In genomic region chr5:79795764-79796398, GRCh38 we compare ENCODE assay signal across 15 cellular contexts.
A peak's percentile ranks its signal among the peaks of the same experiment; 100 is the strongest.
DNase-seq lines count a peak whose midpoint lies in the region; ATAC-seq, FAIRE-seq and TF ChIP-seq lines count a peak whose summit lies in the region.
"Had no signal": no experiment of that assay in that cellular context is flagged by ENCODE, and none has a peak within 500 bp of the region (broad histone marks: within the 10 kb centered on the region; RNA-seq: fewer than 3 reads in every experiment).

No MANE protein-coding gene starts in this region.

- no peaks in the 10 kb centered on the region for H3K79me2 ChIP-seq in osteoblast (ENCODE audit: insufficient read depth, low read length)

- intact Hi-C loops in left cardiac atrium (cut with DNase I) = no loop called here

- no peaks in the 10 kb centered on the region for H3K27me3 ChIP-seq in osteoblast (ENCODE audit: insufficient read depth, low read length)
- H3K27me3 ChIP-seq: spleen had no signal

- H4K20me1 ChIP-seq in osteoblast (ENCODE audit: insufficient read depth, low read length) = no peaks in the 10 kb centered on the region

- H3K4me2 ChIP-seq in osteoblast (ENCODE audit: insufficient read depth, low read length) = no peak overlapping the region

- H3K4me3 ChIP-seq in osteoblast (ENCODE audit: insufficient read depth, low read length) = no peak overlapping the region
- H3K4me3 ChIP-seq: SK-N-MC, spleen had no signal

- ATAC-seq in left cardiac atrium (peak; percentile 74 to 83), GM19455 (IDR thresholded peaks at IDR 0.05; ENCODE audit: unreplicated experiment) (no peak)
- ATAC-seq: effector memory CD8-positive, alpha-beta T cell had no signal

- no peak for FAIRE-seq in HTR-8/SVneo (lab: Jason Lieb, UNC)

- H2AFZ ChIP-seq in osteoblast (ENCODE audit: low read length) = no peak overlapping the region

- no peak overlapping the region for H3K27ac ChIP-seq in osteoblast (ENCODE audit: low read depth, low read length)
- H3K27ac ChIP-seq: SK-N-MC, spleen had no signal

- no peaks in the 10 kb centered on the region for H3K4me1 ChIP-seq in osteoblast (ENCODE audit: insufficient read depth, low read length)

- no peaks in the 10 kb centered on the region for H3K9me3 ChIP-seq in osteoblast (ENCODE audit: low read depth, low read length)
- H3K9me3 ChIP-seq: spleen had no signal

- H3K36me3 ChIP-seq in osteoblast (ENCODE audit: insufficient read depth, low read length) = no peaks in the 10 kb centered on the region
- H3K36me3 ChIP-seq: spleen had no signal

- DNase-seq in NCI-H446 (lab: John Stamatoyannopoulos, UW) (peak; percentile 9 to 57), NCI-H446 treated with DMSO at 0.1 percent for 48 hours (lab: John Stamatoyannopoulos, UW) (no peak), astrocyte of the hippocampus (ENCODE audit: low read depth, low spot score) (peak; percentile 86), left cardiac atrium (peak; percentile 37), HTR-8/SVneo (ENCODE audit: insufficient read length, low spot score) (no peak), osteoblast (ENCODE audit: insufficient read length, low spot score, missing footprints) (no peak), T-helper 9 cell (no peak)
- DNase-seq: activated CD4-positive, alpha-beta T cell treated with anti-CD3 and anti-CD28 coated beads, Interleukin-2, amount 50 U/mL, for 48 hours; effector memory CD8-positive, alpha-beta T cell; IMR-90; naive B cell; NCI-H2227 treated with DMSO at 0.1 percent for 48 hours; spleen had no signal

- no peak for TF ChIP-seq CTCF in osteoblast (IDR thresholded peaks at IDR 0.05; ENCODE audit: extremely low read depth, low read depth, low read length)

Comparison
In these comparisons a context has a peak if more than half of its experiments do, and no peak if none do; other contexts are left out.
1. DNase-seq: peak in NCI-H446 (2 of 2), astrocyte of the hippocampus (single experiment) and left cardiac atrium (single experiment); none in NCI-H446 treated with DMSO at 0.1 percent for 48 hours (single experiment), HTR-8/SVneo (single experiment), osteoblast (single experiment) and T-helper 9 cell (single experiment).